In the genomic region with DNA sequence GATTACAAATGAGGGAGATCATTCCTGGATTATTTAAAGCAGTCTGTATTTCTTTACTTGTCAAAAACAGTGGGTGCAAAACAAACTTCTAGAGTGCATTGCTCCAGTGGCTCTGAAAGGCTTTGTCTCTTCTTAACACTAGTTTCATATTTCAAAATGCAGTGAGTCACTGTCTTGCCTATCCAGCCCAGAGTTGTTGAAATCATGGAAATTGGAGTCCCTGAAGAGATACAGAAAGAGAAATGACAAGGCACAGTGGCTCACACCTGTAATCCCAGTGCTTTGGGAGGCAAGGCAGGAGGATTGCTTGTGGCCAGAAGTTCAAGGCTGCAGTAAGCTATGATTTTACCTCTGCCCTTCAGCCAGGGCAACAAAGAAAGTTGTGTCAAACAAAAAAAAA, we compare ENCODE assay signal across 15 cellular contexts. TPM values are rescaled to one million over a fixed set of nuclear protein-coding genes. Genes with fewer than 3 reads are reported as not detected.
A peak's percentile ranks its signal among the peaks of the same experiment; 100 is the strongest.
DNase-seq lines count a peak whose midpoint lies in the region; ATAC-seq and TF ChIP-seq lines count a peak whose summit lies in the region.
"Had no signal": no experiment of that assay in that cellular context is flagged by ENCODE, and none has a peak within 500 bp of the region (broad histone marks: within the 10 kb centered on the region; RNA-seq: fewer than 3 reads in every experiment).

No MANE protein-coding gene starts in this region.

- TF ChIP-seq POLR2A in breast epithelium (IDR thresholded peaks at IDR 0.05): no peak

- intact Hi-C loops in MCF 10A (cut with micrococcal nuclease) (no loop called here), breast epithelium (cut with DNase I; ENCODE audit: low total_unique reads) (no loop called here), PC-9 (cut with micrococcal nuclease; ENCODE audit: unreplicated experiment) (no loop called here)
- intact Hi-C loops in activated CD8-positive, alpha-beta T cell treated with anti-CD3 and anti-CD28 coated beads for 36 hours (cut with micrococcal nuclease): no loop called here

- POLR2A ChIA-PET in MCF 10A (lab: Yijun Ruan, JAX) (interaction anchor here (0.7 to 1.1 kb wide), 3 partner anchors 16 to 63 kb away, joined by 3 to 6 read pairs (median 3); no protein-coding TSS in a partner anchor), PC-9 (lab: Charles Lee; ENCODE audit: unreplicated experiment) (interaction anchor here (0.7 kb wide), 1 partner anchor 45 kb away, joined by 3 read pairs; no protein-coding TSS in a partner anchor)
- POLR2A ChIA-PET in activated CD8-positive, alpha-beta T cell treated with anti-CD3 and anti-CD28 coated beads for 36 hours (lab: Charles Lee): no interaction called here

- H3K36me3 ChIP-seq in breast epithelium (no peaks in the 10 kb centered on the region), PC-9 (ENCODE audit: low read depth) (no peaks in the 10 kb centered on the region)
- H3K36me3 ChIP-seq: BE2C, pancreas, upper lobe of right lung had no signal

- peaks cover 15% of the 10 kb centered on the region for H3K4me1 Mint-ChIP-seq in MCF 10A (ENCODE audit: insufficient read depth, unreplicated experiment)
- H3K4me1 Mint-ChIP-seq in activated CD8-positive, alpha-beta T cell treated with anti-CD3 and anti-CD28 coated beads for 36 hours (ENCODE audit: low read depth): no peaks in the 10 kb centered on the region

- peak; percentile 77 for DNase-seq in MCF 10A (ENCODE audit: unreplicated experiment)
- DNase-seq in breast epithelium (ENCODE audit: low spot score in 2 of 2): no peak
- peak; percentile 33 to 89 for DNase-seq in PC-9
- DNase-seq in fibroblast of mammary gland (ENCODE audit: low read depth): peak; percentile 54
- DNase-seq in activated CD8-positive, alpha-beta T cell treated with anti-CD3 and anti-CD28 coated beads for 36 hours: no peak
- DNase-seq in activated T-cell treated with anti-CD3 and anti-CD28 coated beads, Interleukin-2, amount 50 U/mL, for 1 hour: no peak
- no peak for DNase-seq in putamen (ENCODE audit: low spot score)
- DNase-seq in GM19240 (ENCODE audit: insufficient read length, low spot score): no peak
- DNase-seq: BE2C; effector memory CD8-positive, alpha-beta T cell; pancreas; upper lobe of right lung had no signal

- no peaks in the 10 kb centered on the region for H3K27me3 Mint-ChIP-seq in MCF 10A (ENCODE audit: insufficient read depth, unreplicated experiment)
- peaks cover 3% of the 10 kb centered on the region for H3K27me3 Mint-ChIP-seq in activated CD8-positive, alpha-beta T cell treated with anti-CD3 and anti-CD28 coated beads for 36 hours

- H3K4me1 ChIP-seq in breast epithelium: no peaks in the 10 kb centered on the region
- H3K4me1 ChIP-seq in PC-9 (replicated peaks; ENCODE audit: insufficient read depth): peaks cover 27% of the 10 kb centered on the region
- H3K4me1 ChIP-seq: BE2C, pancreas, upper lobe of right lung had no signal

- no peak overlapping the region for H2AFZ ChIP-seq in PC-9

- no peaks in the 10 kb centered on the region for H3K27me3 ChIP-seq in breast epithelium
- H3K27me3 ChIP-seq in PC-9 (ENCODE audit: insufficient read depth, low read depth): no peaks in the 10 kb centered on the region
- H3K27me3 ChIP-seq: BE2C, pancreas, upper lobe of right lung had no signal

- no peaks in the 10 kb centered on the region for H3K79me2 ChIP-seq in PC-9 (ENCODE audit: low read depth)

- H3K4me2 ChIP-seq in PC-9: peak overlapping the region; percentile 15

- TF ChIP-seq CTCF in MCF 10A (IDR thresholded peaks at IDR 0.05; ENCODE audit: unreplicated experiment) (no peak), breast epithelium (IDR thresholded peaks at IDR 0.05) (no peak), PC-9 (conservative IDR thresholded peaks at IDR 0.05) (no peak), fibroblast of mammary gland (conservative IDR thresholded peaks at IDR 0.05; ENCODE audit: control insufficient read depth, insufficient read depth, low read depth, low read length) (no peak)
- no peak for TF ChIP-seq CTCF in activated CD8-positive, alpha-beta T cell treated with anti-CD3 and anti-CD28 coated beads for 36 hours (IDR thresholded peaks at IDR 0.05)

- H3K9me3 Mint-ChIP-seq in MCF 10A (ENCODE audit: unreplicated experiment): peaks cover 7% of the 10 kb centered on the region
- H3K9me3 Mint-ChIP-seq in activated CD8-positive, alpha-beta T cell treated with anti-CD3 and anti-CD28 coated beads for 36 hours: no peaks in the 10 kb centered on the region
- H3K9me3 Mint-ChIP-seq: effector memory CD8-positive, alpha-beta T cell had no signal

- H3K9me3 ChIP-seq in breast epithelium (no peaks in the 10 kb centered on the region), PC-9 (ENCODE audit: insufficient read depth, low read depth) (no peaks in the 10 kb centered on the region; the same call in 1 of the 2 replicates)
- H3K9me3 ChIP-seq: BE2C, pancreas, upper lobe of right lung had no signal

- H4K20me1 ChIP-seq in PC-9 (ENCODE audit: insufficient read depth): no peaks in the 10 kb centered on the region

- peaks cover 30% of the 10 kb centered on the region for H3F3A ChIP-seq in PC-9 (ENCODE audit: insufficient read depth, low read depth)

- peak overlapping the region; percentile 11 for H3K27ac Mint-ChIP-seq in MCF 10A (ENCODE audit: low read depth, unreplicated experiment)
- H3K27ac Mint-ChIP-seq in activated CD8-positive, alpha-beta T cell treated with anti-CD3 and anti-CD28 coated beads for 36 hours: no peak overlapping the region
- H3K27ac Mint-ChIP-seq: activated T-helper 2 cell treated with anti-CD3 and anti-CD28 coated beads, Interferon-gamma antibody, Interleukin-2, Interleukin-4, amounts not matched to agents 10 μg/mL and 5 μg/mL and 100 μg/mL, durations not matched to agents 14 hours and 24 hours and 36 hours; effector memory CD8-positive, alpha-beta T cell had no signal

- CTCF ChIA-PET in MCF 10A (lab: Yijun Ruan, JAX): interaction anchor here (0.6 to 1.2 kb wide), 3 partner anchors 67 to 1644 kb away, joined by 3 to 8 read pairs (median 3); no protein-coding TSS in a partner anchor
- CTCF ChIA-PET in PC-9 (lab: Charles Lee): interaction anchor here (1.6 kb wide), 1 partner anchor 23 kb away, joined by 3 read pairs; no protein-coding TSS in a partner anchor
- CTCF ChIA-PET in activated CD8-positive, alpha-beta T cell treated with anti-CD3 and anti-CD28 coated beads for 36 hours (lab: Charles Lee): interaction anchor here (1.4 kb wide), 1 partner anchor 117 kb away, joined by 3 read pairs; no protein-coding TSS in a partner anchor

- H3K4me3 Mint-ChIP-seq in MCF 10A (ENCODE audit: unreplicated experiment): no peak overlapping the region
- no peak overlapping the region for H3K4me3 Mint-ChIP-seq in activated CD8-positive, alpha-beta T cell treated with anti-CD3 and anti-CD28 coated beads for 36 hours
- H3K4me3 Mint-ChIP-seq: effector memory CD8-positive, alpha-beta T cell had no signal

- H3K4me3 ChIP-seq in breast epithelium (no peak overlapping the region), PC-9 (no peak overlapping the region), fibroblast of mammary gland (ENCODE audit: control insufficient read depth, low read depth, low read length) (no peak overlapping the region)
- H3K4me3 ChIP-seq: pancreas, upper lobe of right lung had no signal

- no TSS peak for BruUV-seq in MCF 10A (replicated peaks; lab: Mats Ljungman, UMichigan)
- no TSS peak for BruUV-seq in PC-9 (replicated peaks; lab: Mats Ljungman, UMichigan)

- no peaks in the 10 kb centered on the region for H3K9me2 ChIP-seq in PC-9 (ENCODE audit: insufficient read depth)

- ATAC-seq in activated CD8-positive, alpha-beta T cell treated with anti-CD3 and anti-CD28 coated beads for 36 hours: no peak
- ATAC-seq: effector memory CD8-positive, alpha-beta T cell; left lobe of liver; upper lobe of right lung had no signal

- H3K27ac ChIP-seq in breast epithelium: no peak overlapping the region
- H3K27ac ChIP-seq in PC-9: peak overlapping the region; percentile 65
- H3K27ac ChIP-seq: pancreas, upper lobe of right lung, VCaP had no signal

- no peaks in the 10 kb centered on the region for H3K36me3 Mint-ChIP-seq in MCF 10A (ENCODE audit: insufficient read depth, unreplicated experiment)
- H3K36me3 Mint-ChIP-seq in activated CD8-positive, alpha-beta T cell treated with anti-CD3 and anti-CD28 coated beads for 36 hours (ENCODE audit: low read depth): no peaks in the 10 kb centered on the region

RNA-seq across cellular contexts. Expression of a gene that starts 11.3 kb away (rescaled TPM):
- total RNA-seq in MCF 10A (2022): 0.10 TPM in 1 of 2 replicates, not detected in the other
- 1 to 10 TPM in 2 of 3 donors, under 1 TPM in 1; 0.16 to 7.0 (median 2.3) TPM for total RNA-seq in breast epithelium
- total RNA-seq in PC-9 (2021): 4.2 and 7.2 TPM in 2 replicates
- under 1 TPM; 0.18 to 0.20 TPM for total RNA-seq in activated CD8-positive, alpha-beta T cell treated with anti-CD3 and anti-CD28 coated beads for 36 hours
- total RNA-seq: activated T-helper 2 cell treated with anti-CD3 and anti-CD28 coated beads, Interferon-gamma antibody, Interleukin-2, Interleukin-4, amounts not matched to agents 10 μg/mL and 5 μg/mL and 100 μg/mL, durations not matched to agents 14 hours and 24 hours and 36 hours had no signal

Comparison
In these comparisons a context has a peak if more than half of its experiments do, and no peak if none do; other contexts are left out.
1. DNase-seq: peak in MCF 10A (single experiment), PC-9 (2 of 2) and fibroblast of mammary gland (single experiment); none in breast epithelium (0 of 2), activated CD8-positive, alpha-beta T cell treated with anti-CD3 and anti-CD28 coated beads for 36 hours (single experiment), activated T-cell treated with anti-CD3 and anti-CD28 coated beads, Interleukin-2, amount 50 U/mL, for 1 hour (single experiment), putamen (single experiment) and GM19240 (single experiment).